Comparison of ENCODE assay signal across 30 cellular contexts in genomic region chr11:76321340-76321739, GRCh38. TPM values are rescaled to one million over a fixed set of nuclear protein-coding genes. Genes with fewer than 3 reads are reported as not detected.
DNase-seq lines count a peak whose midpoint lies in the region; ATAC-seq and TF ChIP-seq lines count a peak whose summit lies in the region.
"Had no signal": no experiment of that assay in that cellular context is flagged by ENCODE, and none has a peak within 500 bp of the region (broad histone marks: within the 10 kb centered on the region; RNA-seq: fewer than 3 reads in every experiment).

No MANE protein-coding gene starts in this region.

- H3K4me3 ChIP-seq in heart right ventricle (peak overlapping the region in 1 of 10 donors; percentile 5), mesendoderm (ENCODE audit: low read length) (no peak overlapping the region), upper lobe of right lung (peak overlapping the region; percentile 39), coronary artery (no peak overlapping the region)
- H3K4me3 ChIP-seq: A549, SJSA1, uterus had no signal

- DNase-seq in Right ventricle myocardium inferior (ENCODE audit: missing footprints) = peak; percentile 11
- DNase-seq in heart right ventricle = no peak
- DNase-seq in endothelial cell (ENCODE audit: low spot score) = no peak
- DNase-seq in mesendoderm = no peak
- DNase-seq in upper lobe of right lung = no peak
- no peak for DNase-seq in coronary artery (ENCODE audit: low spot score)
- no peak for DNase-seq in COLO829 (ENCODE audit: low spot score)
- DNase-seq in NCI-H2107 treated with DMSO at 0.1 percent for 48 hours (lab: John Stamatoyannopoulos, UW; ENCODE audit: unreplicated experiment) = no peak
- DNase-seq: activated CD4-positive, CD25-positive, alpha-beta regulatory T cell treated with anti-CD3 and anti-CD28 coated beads, Interleukin-2, amount 50 U/mL, for 72 hours; activated CD8-positive, alpha-beta T cell treated with anti-CD3 and anti-CD28 coated beads for 36 hours; activated effector memory CD4-positive, alpha-beta T cell treated with Interleukin-2 at 50 U/mL for 16 hours; activated naive CD8-positive, alpha-beta T cell treated with anti-CD3 and anti-CD28 coated beads, Interleukin-2, amount 10 ng/mL, durations not matched to agents 7 days and 5 days; activated T-cell treated with anti-CD3 and anti-CD28 coated beads for 4 hours; effector CD8-positive, alpha-beta T cell; foreskin keratinocyte; mammary epithelial cell; NCI-H1105; NCI-H2081 treated with DMSO at 0.1 percent for 48 hours; NCI-H510A treated with DMSO at 0.1 percent for 48 hours; occipital lobe; Peyer's patch; stimulated activated CD4-positive, alpha-beta T cell treated with anti-CD3 and anti-CD28 coated beads, Interleukin-4, amount 100 ng/mL, for 1 hour; T-cell; uterus had no signal

- no peak overlapping the region for H3K27ac Mint-ChIP-seq in endothelial cell (ENCODE audit: unreplicated experiment)
- H3K27ac Mint-ChIP-seq: activated CD8-positive, alpha-beta T cell treated with anti-CD3 and anti-CD28 coated beads for 36 hours; activated naive CD8-positive, alpha-beta T cell treated with anti-CD3 and anti-CD28 coated beads, Interleukin-2, amount 10 ng/mL, durations not matched to agents 7 days and 5 days; B cell; IgD-negative memory B cell; stimulated activated memory B cell treated with anti-CD40 and anti-IgM and Interleukin-4, amounts not matched to agents 10 μg/mL and 1 μg/mL and 100 μg/mL, for 72 hours; T-cell had no signal

- WGBS in heart right ventricle, 2 donors = 55 to 71% methylated on average over 5 to 8 of the region's 8 CpGs
- WGBS in mesendoderm (ENCODE audit: extremely low coverage, insufficient coverage, low lambda C conversion rate) = no CpG with 5 or more reads among the region's 8 CpGs

- H3K4ac ChIP-seq in mesendoderm (ENCODE audit: low read depth, low read length) = no peak overlapping the region

- ATAC-seq in Right ventricle myocardium inferior (no peak), heart right ventricle (no peak), upper lobe of right lung (peak; percentile 16)
- ATAC-seq: A549; activated CD8-positive, alpha-beta T cell treated with anti-CD3 and anti-CD28 coated beads for 36 hours; foreskin keratinocyte; stimulated activated memory B cell treated with anti-CD40 and anti-IgM and Interleukin-4, amounts not matched to agents 10 μg/mL and 1 μg/mL and 100 μg/mL, for 72 hours; T-cell had no signal

- H3K4me3 Mint-ChIP-seq in endothelial cell (ENCODE audit: unreplicated experiment) = peak overlapping the region; percentile 82
- H3K4me3 Mint-ChIP-seq: activated CD8-positive, alpha-beta T cell treated with anti-CD3 and anti-CD28 coated beads for 36 hours; activated naive CD8-positive, alpha-beta T cell treated with anti-CD3 and anti-CD28 coated beads, Interleukin-2, amount 10 ng/mL, durations not matched to agents 7 days and 5 days; B cell; stimulated activated memory B cell treated with anti-CD40 and anti-IgM and Interleukin-4, amounts not matched to agents 10 μg/mL and 1 μg/mL and 100 μg/mL, for 72 hours; T-cell had no signal

- no peak overlapping the region for H2BK15ac ChIP-seq in mesendoderm (replicated peaks; ENCODE audit: low read depth)

- H3K18ac ChIP-seq in mesendoderm (ENCODE audit: low read length) = no peak overlapping the region

- H3K9me3 Mint-ChIP-seq in endothelial cell (ENCODE audit: unreplicated experiment) = no peaks in the 10 kb centered on the region
- H3K9me3 Mint-ChIP-seq: activated CD8-positive, alpha-beta T cell treated with anti-CD3 and anti-CD28 coated beads for 36 hours; activated naive CD8-positive, alpha-beta T cell treated with anti-CD3 and anti-CD28 coated beads, Interleukin-2, amount 10 ng/mL, durations not matched to agents 7 days and 5 days; IgD-negative memory B cell; stimulated activated memory B cell treated with anti-CD40 and anti-IgM and Interleukin-4, amounts not matched to agents 10 μg/mL and 1 μg/mL and 100 μg/mL, for 72 hours; T-cell had no signal

- H3K4me2 ChIP-seq in mesendoderm (ENCODE audit: low read length) = peak overlapping the region; percentile 11
- H3K4me2 ChIP-seq: A549 had no signal

- H3K36me3 ChIP-seq in heart right ventricle (no peaks in the 10 kb centered on the region), mesendoderm (ENCODE audit: control insufficient read depth, insufficient read depth, low read length) (no peaks in the 10 kb centered on the region), upper lobe of right lung (no peaks in the 10 kb centered on the region)
- H3K36me3 ChIP-seq: Peyer's patch, right atrium auricular region, SJSA1, uterus had no signal

- H3K27ac ChIP-seq in heart right ventricle (no peak overlapping the region), mesendoderm (ENCODE audit: low read depth, low read length) (no peak overlapping the region), upper lobe of right lung (no peak overlapping the region), coronary artery (no peak overlapping the region)
- H3K27ac ChIP-seq: A549, foreskin keratinocyte, Peyer's patch, right atrium auricular region, SJSA1, uterus had no signal

- peaks cover 11% of the 10 kb centered on the region for H3K36me3 Mint-ChIP-seq in endothelial cell (ENCODE audit: low read depth, unreplicated experiment)
- H3K36me3 Mint-ChIP-seq: activated naive CD8-positive, alpha-beta T cell treated with anti-CD3 and anti-CD28 coated beads, Interleukin-2, amount 10 ng/mL, durations not matched to agents 7 days and 5 days; IgD-negative memory B cell; stimulated activated memory B cell treated with anti-CD40 and anti-IgM and Interleukin-4, amounts not matched to agents 10 μg/mL and 1 μg/mL and 100 μg/mL, for 72 hours; T-cell had no signal

- peaks cover 15% of the 10 kb centered on the region for H3K27me3 Mint-ChIP-seq in endothelial cell (ENCODE audit: unreplicated experiment)

- no peaks in the 10 kb centered on the region for H3K9me3 ChIP-seq in heart right ventricle
- H3K9me3 ChIP-seq in upper lobe of right lung = no peaks in the 10 kb centered on the region
- H3K9me3 ChIP-seq: A549, Peyer's patch, right atrium auricular region, SJSA1, uterus had no signal

- H2BK5ac ChIP-seq in mesendoderm (ENCODE audit: low read length) = no peak overlapping the region

- H3K23ac ChIP-seq in mesendoderm (ENCODE audit: low read length) = no peak overlapping the region

- peaks cover 0 to 32% (median 19%) of the 10 kb centered on the region in 7 donors for H3K27me3 ChIP-seq in heart right ventricle
- H3K27me3 ChIP-seq in mesendoderm (ENCODE audit: insufficient read depth, low read length, poor library complexity) = peaks cover 16% of the 10 kb centered on the region
- H3K27me3 ChIP-seq in upper lobe of right lung = peaks cover 5% of the 10 kb centered on the region
- H3K27me3 ChIP-seq: SJSA1 had no signal

- H3K79me2 ChIP-seq in mesendoderm (ENCODE audit: control insufficient read depth, insufficient read depth, low read length) = no peaks in the 10 kb centered on the region

- H3K9ac ChIP-seq in mesendoderm (ENCODE audit: low read length) = peak overlapping the region; percentile 29

- peaks cover 0 to 19% (median 13%) of the 10 kb centered on the region in 9 donors for H3K4me1 ChIP-seq in heart right ventricle
- H3K4me1 ChIP-seq in mesendoderm (ENCODE audit: control insufficient read depth, low read depth, low read length) = no peaks in the 10 kb centered on the region
- H3K4me1 ChIP-seq in upper lobe of right lung = no peaks in the 10 kb centered on the region
- H3K4me1 ChIP-seq: A549, SJSA1 had no signal

- H3K56ac ChIP-seq in mesendoderm (ENCODE audit: low read length) = no peak overlapping the region

- no peak overlapping the region for H2AK5ac ChIP-seq in mesendoderm (ENCODE audit: low read length)

- peaks cover 33% of the 10 kb centered on the region for H3K4me1 Mint-ChIP-seq in endothelial cell (ENCODE audit: unreplicated experiment)
- H3K4me1 Mint-ChIP-seq: B cell; stimulated activated memory B cell treated with anti-CD40 and anti-IgM and Interleukin-4, amounts not matched to agents 10 μg/mL and 1 μg/mL and 100 μg/mL, for 72 hours had no signal

- no peak overlapping the region for H4K5ac ChIP-seq in mesendoderm (ENCODE audit: low read length)

- H2BK120ac ChIP-seq in mesendoderm (ENCODE audit: low read depth, low read length) = no peak overlapping the region

- intact Hi-C loops in Right ventricle myocardium inferior (cut with DNase I) (no loop called here), heart right ventricle (cut with DNase I) (loop anchor here in 5 of 10 donors (5.0 to 10.0 kb wide), 5 partner anchors 114 to 777 kb away; partner anchors contain the start of gene WNT11 (in 1 of the 5)), upper lobe of right lung (cut with DNase I) (no loop called here)

- TF ChIP-seq CTCF in heart right ventricle (IDR thresholded peaks at IDR 0.05) = no peak
- TF ChIP-seq CTCF in endothelial cell (IDR thresholded peaks at IDR 0.05; ENCODE audit: unreplicated experiment) = no peak
- TF ChIP-seq CTCF in upper lobe of right lung (IDR thresholded peaks at IDR 0.05) = no peak
- TF ChIP-seq CTCF in coronary artery (IDR thresholded peaks at IDR 0.05) = no peak

- H3K79me1 ChIP-seq in mesendoderm (ENCODE audit: low read length) = no peaks in the 10 kb centered on the region

- no peak overlapping the region for H4K8ac ChIP-seq in mesendoderm (ENCODE audit: low read depth, low read length)

RNA-seq across cellular contexts. Expression of gene THAP12, which starts 59.6 kb away (rescaled TPM):
- total RNA-seq in Right ventricle myocardium inferior (19.4 TPM), heart right ventricle (10 to 100 TPM; 18.1 to 25.8 (median 22.4) TPM), endothelial cell (ENCODE audit: unreplicated experiment) (42.7 TPM), upper lobe of right lung (36.8 TPM)
- polyA plus RNA-seq in heart right ventricle = 10 to 100 TPM; 11.2 to 12.8 TPM
- 33.7 TPM for polyA plus RNA-seq in mesendoderm (2013, experiment 1 of 2)
- 32.6 TPM for polyA plus RNA-seq in mesendoderm (2013, experiment 2 of 2)

RNA-seq across cellular contexts. Expression of gene GVQW3, which starts 59.8 kb away (rescaled TPM):
- total RNA-seq in Right ventricle myocardium inferior = 1.9 TPM
- 1 to 10 TPM in 9 of 10 donors, under 1 TPM in 1; 0.93 to 2.7 (median 1.8) TPM for total RNA-seq in heart right ventricle
- under 1 TPM; 0.37 to 0.41 TPM for polyA plus RNA-seq in heart right ventricle
- total RNA-seq in endothelial cell (ENCODE audit: unreplicated experiment) = 6.1 TPM
- 0.74 TPM for polyA plus RNA-seq in mesendoderm (2013, experiment 1 of 2)
- polyA plus RNA-seq in mesendoderm (2013, experiment 2 of 2) = 0.87 TPM
- 2.0 TPM for total RNA-seq in upper lobe of right lung
